Comparison of ENCODE assay signal across 8 cellular contexts in the genomic region with DNA sequence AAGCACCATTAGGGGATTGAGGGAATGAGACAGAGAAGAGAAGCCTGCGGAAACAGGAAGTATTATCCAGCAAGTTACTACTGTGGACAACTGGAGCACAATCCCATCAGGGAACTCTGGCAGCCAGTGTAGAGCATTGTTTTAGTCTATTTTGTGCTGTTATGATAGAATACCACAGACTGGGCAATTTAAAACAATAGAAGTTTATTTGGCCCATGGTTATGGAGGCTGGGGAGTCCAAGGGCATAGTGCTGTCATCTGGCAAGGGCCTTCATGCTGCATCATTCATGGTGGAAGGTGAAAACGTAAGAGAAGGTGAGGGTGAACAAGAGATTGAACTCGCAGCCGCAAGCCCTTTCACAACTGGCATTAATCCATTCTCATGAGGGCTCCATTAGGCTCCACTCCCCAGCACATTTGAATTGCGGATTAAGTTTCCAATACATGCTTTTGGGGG. TPM values are rescaled to one million over a fixed set of nuclear protein-coding genes. Genes with fewer than 3 reads are reported as not detected.
DNase-seq lines count a peak whose midpoint lies in the region; ATAC-seq and TF ChIP-seq lines count a peak whose summit lies in the region.

No MANE protein-coding gene starts in this region.

- TF ChIP-seq POLR2A in right lobe of liver (IDR thresholded peaks at IDR 0.05) = no peak
- TF ChIP-seq POLR2A in suprapubic skin (IDR thresholded peaks at IDR 0.05) = no peak
- no peak for TF ChIP-seq POLR2A in testis (IDR thresholded peaks at IDR 0.05)

- peaks cover 38% of the 10 kb centered on the region for H3K27me3 Mint-ChIP-seq in activated CD8-positive, alpha-beta T cell treated with anti-CD3 and anti-CD28 coated beads, Interleukin-2, amount 10 ng/mL, durations not matched to agents 7 days and 5 days (ENCODE audit: low read depth)
- H3K27me3 Mint-ChIP-seq in activated CD8-positive, alpha-beta T cell treated with anti-CD3 and anti-CD28 coated beads for 36 hours = peaks cover 51% of the 10 kb centered on the region

- H3K9ac ChIP-seq in adipocyte (ENCODE audit: low read length) = peak overlapping the region; percentile 71

- H3K4me3 Mint-ChIP-seq in activated CD8-positive, alpha-beta T cell treated with anti-CD3 and anti-CD28 coated beads, Interleukin-2, amount 10 ng/mL, durations not matched to agents 7 days and 5 days = peak overlapping the region; percentile 50
- H3K4me3 Mint-ChIP-seq in activated CD8-positive, alpha-beta T cell treated with anti-CD3 and anti-CD28 coated beads for 36 hours = no peak overlapping the region

- no peak for ATAC-seq in activated CD8-positive, alpha-beta T cell treated with anti-CD3 and anti-CD28 coated beads, Interleukin-2, amount 10 ng/mL, durations not matched to agents 7 days and 5 days
- ATAC-seq in activated CD8-positive, alpha-beta T cell treated with anti-CD3 and anti-CD28 coated beads for 36 hours = no peak
- ATAC-seq in right lobe of liver (no peak), HG02884 (IDR thresholded peaks at IDR 0.05; ENCODE audit: unreplicated experiment) (no peak)

- H3K4me1 ChIP-seq in adipocyte (ENCODE audit: control insufficient read depth, insufficient read depth, low read length) (peaks cover 81% of the 10 kb centered on the region), right lobe of liver (peaks cover 0 to 82% (median 44%) of the 10 kb centered on the region in 4 donors), suprapubic skin (peaks cover 57% of the 10 kb centered on the region), testis (peaks cover 2% of the 10 kb centered on the region)

- no peaks in the 10 kb centered on the region for H3K9me3 ChIP-seq in adipocyte (ENCODE audit: control insufficient read depth, low read length)
- no peaks in the 10 kb centered on the region for H3K9me3 ChIP-seq in right lobe of liver
- no peaks in the 10 kb centered on the region for H3K9me3 ChIP-seq in suprapubic skin
- H3K9me3 ChIP-seq in testis = no peaks in the 10 kb centered on the region

- TF ChIP-seq EP300 in suprapubic skin (IDR thresholded peaks at IDR 0.05) = no peak

- TF ChIP-seq CTCF in activated CD8-positive, alpha-beta T cell treated with anti-CD3 and anti-CD28 coated beads for 36 hours (IDR thresholded peaks at IDR 0.05) = no peak
- TF ChIP-seq CTCF in right lobe of liver (IDR thresholded peaks at IDR 0.05) (no peak), suprapubic skin (IDR thresholded peaks at IDR 0.05) (no peak), testis (IDR thresholded peaks at IDR 0.05) (no peak)

- H3K4me3 ChIP-seq in adipocyte (ENCODE audit: low read length) = no peak overlapping the region
- no peak overlapping the region for H3K4me3 ChIP-seq in right lobe of liver
- H3K4me3 ChIP-seq in suprapubic skin = no peak overlapping the region
- no peak overlapping the region for H3K4me3 ChIP-seq in testis

- H3K36me3 Mint-ChIP-seq in activated CD8-positive, alpha-beta T cell treated with anti-CD3 and anti-CD28 coated beads, Interleukin-2, amount 10 ng/mL, durations not matched to agents 7 days and 5 days (ENCODE audit: low read depth) = peaks cover 10% of the 10 kb centered on the region
- no peaks in the 10 kb centered on the region for H3K36me3 Mint-ChIP-seq in activated CD8-positive, alpha-beta T cell treated with anti-CD3 and anti-CD28 coated beads for 36 hours (ENCODE audit: low read depth)

- no peaks in the 10 kb centered on the region for H3K27me3 ChIP-seq in adipocyte (replicated peaks; ENCODE audit: control insufficient read depth, insufficient read depth, low read length)
- no peaks in the 10 kb centered on the region for H3K27me3 ChIP-seq in right lobe of liver
- no peaks in the 10 kb centered on the region for H3K27me3 ChIP-seq in suprapubic skin
- H3K27me3 ChIP-seq in testis = no peaks in the 10 kb centered on the region

- no peak for DNase-seq in activated CD8-positive, alpha-beta T cell treated with anti-CD3 and anti-CD28 coated beads, Interleukin-2, amount 10 ng/mL, durations not matched to agents 7 days and 5 days
- DNase-seq in activated CD8-positive, alpha-beta T cell treated with anti-CD3 and anti-CD28 coated beads for 36 hours = no peak
- DNase-seq in adipocyte (ENCODE audit: low read depth) (no peak), right lobe of liver (no peak), suprapubic skin (ENCODE audit: low spot score in 2 of 2) (no peak), testis (no peak)
- DNase-seq in activated CD4-positive, alpha-beta T cell treated with anti-CD3 and anti-CD28 coated beads for 1 hour = no peak

- CTCF ChIA-PET in activated CD8-positive, alpha-beta T cell treated with anti-CD3 and anti-CD28 coated beads, Interleukin-2, amount 10 ng/mL, durations not matched to agents 7 days and 5 days (lab: Charles Lee) = no interaction called here
- CTCF ChIA-PET in activated CD8-positive, alpha-beta T cell treated with anti-CD3 and anti-CD28 coated beads for 36 hours (lab: Charles Lee) = no interaction called here

- H3K9me3 Mint-ChIP-seq in activated CD8-positive, alpha-beta T cell treated with anti-CD3 and anti-CD28 coated beads, Interleukin-2, amount 10 ng/mL, durations not matched to agents 7 days and 5 days (ENCODE audit: insufficient read depth) = no peaks in the 10 kb centered on the region
- no peaks in the 10 kb centered on the region for H3K9me3 Mint-ChIP-seq in activated CD8-positive, alpha-beta T cell treated with anti-CD3 and anti-CD28 coated beads for 36 hours

- 87% methylated on average over 3 of the region's 5 CpGs for WGBS in right lobe of liver (ENCODE audit: insufficient coverage, low coverage, low lambda C conversion rate, missing lambda C conversion rate)
- 90% methylated on average over 5 of the region's 5 CpGs for WGBS in suprapubic skin
- WGBS in testis, 2 donors = 90 to 94% methylated on average over 5 of the region's 5 CpGs

- H3K36me3 ChIP-seq in adipocyte (ENCODE audit: control insufficient read depth, insufficient read depth, low read length, severe bottlenecking) (no peaks in the 10 kb centered on the region), right lobe of liver (no peaks in the 10 kb centered on the region), suprapubic skin (no peaks in the 10 kb centered on the region), testis (ENCODE audit: low read depth, missing control alignments) (no peaks in the 10 kb centered on the region)

- POLR2A ChIA-PET in activated CD8-positive, alpha-beta T cell treated with anti-CD3 and anti-CD28 coated beads, Interleukin-2, amount 10 ng/mL, durations not matched to agents 7 days and 5 days (lab: Charles Lee) = interaction anchor here (1.2 kb wide), 1 partner anchor 15 kb away, joined by 4 read pairs; no protein-coding TSS in a partner anchor
- POLR2A ChIA-PET in activated CD8-positive, alpha-beta T cell treated with anti-CD3 and anti-CD28 coated beads for 36 hours (lab: Charles Lee) = no interaction called here

- intact Hi-C loops in activated CD8-positive, alpha-beta T cell treated with anti-CD3 and anti-CD28 coated beads for 36 hours (cut with micrococcal nuclease) = no loop called here
- intact Hi-C loops in right lobe of liver (cut with DNase I) (loop anchor here (10.0 kb wide), 2 partner anchors 54 to 154 kb away; a partner anchor contains a TSS), testis (cut with DNase I; ENCODE audit: low total_unique reads) (no loop called here)

- peak overlapping the region; percentile 19 for H3K27ac Mint-ChIP-seq in activated CD8-positive, alpha-beta T cell treated with anti-CD3 and anti-CD28 coated beads, Interleukin-2, amount 10 ng/mL, durations not matched to agents 7 days and 5 days
- H3K27ac Mint-ChIP-seq in activated CD8-positive, alpha-beta T cell treated with anti-CD3 and anti-CD28 coated beads for 36 hours = no peak overlapping the region

- H3K27ac ChIP-seq in right lobe of liver (peak overlapping the region; percentile 63 to 80 (median 71)), suprapubic skin (peak overlapping the region; percentile 60), testis (peak overlapping the region in 1 of 2 donors; percentile 36)

- peaks cover 46% of the 10 kb centered on the region for H3K4me1 Mint-ChIP-seq in activated CD8-positive, alpha-beta T cell treated with anti-CD3 and anti-CD28 coated beads, Interleukin-2, amount 10 ng/mL, durations not matched to agents 7 days and 5 days (ENCODE audit: low read depth)
- H3K4me1 Mint-ChIP-seq in activated CD8-positive, alpha-beta T cell treated with anti-CD3 and anti-CD28 coated beads for 36 hours (ENCODE audit: low read depth) = peaks cover 14% of the 10 kb centered on the region

RNA-seq across cellular contexts. Expression of a gene that starts 43.5 kb away (rescaled TPM):
- 10 to 100 TPM; 19.4 to 20.5 TPM for total RNA-seq in activated CD8-positive, alpha-beta T cell treated with anti-CD3 and anti-CD28 coated beads, Interleukin-2, amount 10 ng/mL, durations not matched to agents 7 days and 5 days
- total RNA-seq in activated CD8-positive, alpha-beta T cell treated with anti-CD3 and anti-CD28 coated beads for 36 hours = 10 to 100 TPM in 1 of 2 experiments, 1 to 10 TPM in 1; 9.4 to 11.3 TPM
- total RNA-seq in right lobe of liver = 10 to 100 TPM in 3 of 6 experiments, 1 to 10 TPM in 3; 6.8 to 10.6 (median 9.6) TPM
- total RNA-seq in suprapubic skin = 10 to 100 TPM in 2 of 4 donors, 1 to 10 TPM in 2; 5.7 to 15.6 (median 9.2) TPM
- 10 to 100 TPM; 32.7 to 33.0 TPM for total RNA-seq in testis
- polyA plus RNA-seq in testis (ENCODE audit: insufficient read depth, low read depth, low replicate concordance) = 21.3 TPM

RNA-seq across cellular contexts. Expression of a gene that starts 55.5 kb away (rescaled TPM):
- 10 to 100 TPM; 13.3 to 13.4 TPM for total RNA-seq in activated CD8-positive, alpha-beta T cell treated with anti-CD3 and anti-CD28 coated beads, Interleukin-2, amount 10 ng/mL, durations not matched to agents 7 days and 5 days
- 10 to 100 TPM; 16.5 to 16.8 TPM for total RNA-seq in activated CD8-positive, alpha-beta T cell treated with anti-CD3 and anti-CD28 coated beads for 36 hours
- 10 to 100 TPM in 5 of 6 experiments, 1 to 10 TPM in 1; 9.5 to 32.6 (median 15.5) TPM for total RNA-seq in right lobe of liver
- total RNA-seq in suprapubic skin = 10 to 100 TPM in 2 of 4 donors, 1 to 10 TPM in 2; 8.8 to 12.7 (median 10.1) TPM
- total RNA-seq in testis = 10 to 100 TPM; 63.4 to 69.7 TPM
- 56.9 TPM for polyA plus RNA-seq in testis (ENCODE audit: insufficient read depth, low read depth, low replicate concordance)

Comparison
In these comparisons a context has a peak if more than half of its experiments do, and no peak if none do; other contexts are left out.
1. intact Hi-C loops: an anchor here in right lobe of liver (10.0 kb wide); none called in activated CD8-positive, alpha-beta T cell treated with anti-CD3 and anti-CD28 coated beads for 36 hours and testis.